Comparison of ENCODE assay signal across 1 cellular context in the genomic region with DNA sequence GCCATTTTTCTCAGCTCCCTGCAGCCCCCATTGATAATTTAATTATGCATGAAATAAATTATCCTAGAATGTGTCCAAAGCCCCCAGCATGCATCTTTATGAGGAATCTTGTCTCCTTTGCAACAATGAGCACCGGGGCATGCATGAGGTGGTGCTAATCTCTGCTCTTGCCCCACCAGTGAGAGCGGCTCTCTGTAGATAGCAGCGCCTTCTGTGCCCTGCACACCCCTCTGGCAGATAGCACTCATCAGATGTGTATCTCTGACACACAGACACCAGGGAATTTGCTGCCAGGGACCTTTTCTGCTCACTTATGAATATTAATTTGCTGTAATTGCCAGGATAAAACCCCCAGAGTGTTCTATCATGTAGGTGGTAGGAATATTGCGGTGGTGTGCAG.
TF ChIP-seq lines count a peak whose summit lies in the region.

No MANE protein-coding gene starts in this region.

TF ChIP-seq in neural cell, 6 proteins besides CTCF, POLR2A, EP300 and RAD21 (continued from another document):
- TF ChIP-seq, protein P1, sequence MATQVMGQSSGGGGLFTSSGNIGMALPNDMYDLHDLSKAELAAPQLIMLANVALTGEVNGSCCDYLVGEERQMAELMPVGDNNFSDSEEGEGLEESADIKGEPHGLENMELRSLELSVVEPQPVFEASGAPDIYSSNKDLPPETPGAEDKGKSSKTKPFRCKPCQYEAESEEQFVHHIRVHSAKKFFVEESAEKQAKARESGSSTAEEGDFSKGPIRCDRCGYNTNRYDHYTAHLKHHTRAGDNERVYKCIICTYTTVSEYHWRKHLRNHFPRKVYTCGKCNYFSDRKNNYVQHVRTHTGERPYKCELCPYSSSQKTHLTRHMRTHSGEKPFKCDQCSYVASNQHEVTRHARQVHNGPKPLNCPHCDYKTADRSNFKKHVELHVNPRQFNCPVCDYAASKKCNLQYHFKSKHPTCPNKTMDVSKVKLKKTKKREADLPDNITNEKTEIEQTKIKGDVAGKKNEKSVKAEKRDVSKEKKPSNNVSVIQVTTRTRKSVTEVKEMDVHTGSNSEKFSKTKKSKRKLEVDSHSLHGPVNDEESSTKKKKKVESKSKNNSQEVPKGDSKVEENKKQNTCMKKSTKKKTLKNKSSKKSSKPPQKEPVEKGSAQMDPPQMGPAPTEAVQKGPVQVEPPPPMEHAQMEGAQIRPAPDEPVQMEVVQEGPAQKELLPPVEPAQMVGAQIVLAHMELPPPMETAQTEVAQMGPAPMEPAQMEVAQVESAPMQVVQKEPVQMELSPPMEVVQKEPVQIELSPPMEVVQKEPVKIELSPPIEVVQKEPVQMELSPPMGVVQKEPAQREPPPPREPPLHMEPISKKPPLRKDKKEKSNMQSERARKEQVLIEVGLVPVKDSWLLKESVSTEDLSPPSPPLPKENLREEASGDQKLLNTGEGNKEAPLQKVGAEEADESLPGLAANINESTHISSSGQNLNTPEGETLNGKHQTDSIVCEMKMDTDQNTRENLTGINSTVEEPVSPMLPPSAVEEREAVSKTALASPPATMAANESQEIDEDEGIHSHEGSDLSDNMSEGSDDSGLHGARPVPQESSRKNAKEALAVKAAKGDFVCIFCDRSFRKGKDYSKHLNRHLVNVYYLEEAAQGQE (IDR thresholded peaks at IDR 0.05; ENCODE audit: borderline replicate concordance) = no peak
- TF ChIP-seq POLR2AphosphoS5 (IDR thresholded peaks at IDR 0.05) = no peak
- no peak for TF ChIP-seq EZH2 (IDR thresholded peaks at IDR 0.05; ENCODE audit: borderline replicate concordance, insufficient read depth, low read length, poor library complexity, severe bottlenecking)
- no peak for TF ChIP-seq TAF1 (IDR thresholded peaks at IDR 0.05; ENCODE audit: low read depth)
